ENCODE assay signal across 1 cellular context in genomic region chr1:20609541-20609940, GRCh38.
TF ChIP-seq lines count a peak whose summit lies in the region.

No MANE protein-coding gene starts in this region.

TF ChIP-seq in GM23338, 12 proteins besides CTCF, POLR2A, EP300 and RAD21:
- no peak for TF ChIP-seq ETS1 (IDR thresholded peaks at IDR 0.05)
- no peak for TF ChIP-seq NANOG (IDR thresholded peaks at IDR 0.05; ENCODE audit: borderline replicate concordance)
- no peak for TF ChIP-seq ZNF114 (CRISPR knock-in tag; IDR thresholded peaks at IDR 0.05)
- no peak for TF ChIP-seq EZH2 (IDR thresholded peaks at IDR 0.05; ENCODE audit: low read depth, unreplicated experiment)
- TF ChIP-seq JUNB (IDR thresholded peaks at IDR 0.05; ENCODE audit: unreplicated experiment) = no peak
- no peak for TF ChIP-seq STAT1 (IDR thresholded peaks at IDR 0.05; ENCODE audit: unreplicated experiment)
- TF ChIP-seq POLR2AphosphoS5 (IDR thresholded peaks at IDR 0.05; ENCODE audit: low read depth) = no peak
- TF ChIP-seq CREB1 (CRISPR knock-in tag; IDR thresholded peaks at IDR 0.05; ENCODE audit: low read depth) = no peak
- no peak for TF ChIP-seq ZNF331 (CRISPR knock-in tag; IDR thresholded peaks at IDR 0.05; ENCODE audit: low read depth)
- TF ChIP-seq REST (IDR thresholded peaks at IDR 0.05; ENCODE audit: unreplicated experiment) = no peak
- TF ChIP-seq EZH2phosphoT487 (IDR thresholded peaks at IDR 0.05; ENCODE audit: unreplicated experiment) = no peak
- no peak for TF ChIP-seq ZNF462 (CRISPR knock-in tag; IDR thresholded peaks at IDR 0.05)
